ENCODE assay signal across 8 cellular contexts in the genomic region with DNA sequence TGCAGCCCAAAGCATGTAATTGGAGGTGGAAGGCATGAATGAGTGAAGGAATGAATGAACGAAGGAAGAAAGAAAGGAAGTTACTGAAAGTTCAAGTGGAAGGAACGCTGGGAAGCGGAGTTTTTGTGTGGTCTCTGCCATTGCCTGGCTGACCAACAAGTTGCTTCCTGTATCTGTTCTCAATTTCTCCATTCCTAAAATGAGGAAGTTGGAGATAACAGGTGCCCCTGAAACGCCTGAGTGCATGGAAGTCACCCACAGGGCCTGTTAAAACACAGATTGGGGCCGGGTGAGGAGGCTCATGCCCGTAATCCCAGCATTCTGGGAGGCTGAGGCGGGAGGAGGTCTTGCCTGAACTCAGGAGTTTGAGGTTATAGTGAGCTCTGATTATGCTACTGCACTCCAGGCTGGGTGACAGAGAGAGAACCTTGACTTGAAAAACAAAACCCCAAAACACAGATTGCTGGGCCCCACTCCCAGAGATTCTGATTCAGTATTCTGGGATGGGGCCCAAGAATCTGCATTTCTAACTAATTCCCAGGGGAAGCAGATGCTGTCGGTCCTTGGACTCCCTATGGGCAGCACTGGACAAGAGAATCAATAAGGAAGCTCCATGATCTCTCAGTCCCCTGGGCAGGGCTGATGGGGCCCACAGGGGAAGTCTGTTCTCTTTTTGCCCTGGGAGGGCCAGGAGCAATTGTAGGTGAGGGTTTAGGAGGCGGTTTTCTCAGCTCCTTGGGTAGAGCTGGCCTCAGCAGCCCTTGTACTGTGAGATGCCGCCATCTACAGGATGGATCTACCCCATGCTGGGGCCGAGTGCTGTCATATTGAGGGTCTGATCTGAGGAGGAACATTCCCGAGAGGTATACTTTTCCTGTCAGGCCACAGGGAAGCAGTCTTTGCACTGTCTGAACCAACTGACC. TPM values are rescaled to one million over a fixed set of nuclear protein-coding genes. Genes with fewer than 3 reads are reported as not detected.
DNase-seq lines count a peak whose midpoint lies in the region; ATAC-seq and TF ChIP-seq lines count a peak whose summit lies in the region.

No MANE protein-coding gene starts in this region.

- H3K27ac ChIP-seq in BLaER1 (peak overlapping the region; percentile 60), right cardiac atrium (ENCODE audit: low read length) (no peak overlapping the region), gastrocnemius medialis (no peak overlapping the region)

- H3K4me1 Mint-ChIP-seq in activated naive CD8-positive, alpha-beta T cell treated with anti-CD3 and anti-CD28 coated beads, Interleukin-2, amount 10 ng/mL, durations not matched to agents 7 days and 5 days = peaks cover 26% of the 10 kb centered on the region

- no peaks in the 10 kb centered on the region for H3K36me3 Mint-ChIP-seq in activated naive CD8-positive, alpha-beta T cell treated with anti-CD3 and anti-CD28 coated beads, Interleukin-2, amount 10 ng/mL, durations not matched to agents 7 days and 5 days

- TF ChIP-seq POLR2A in Raji (IDR thresholded peaks at IDR 0.05; ENCODE audit: insufficient read depth, low read depth, low read length) (peak; percentile 33; the same call in 1 of the 2 replicates), gastrocnemius medialis (IDR thresholded peaks at IDR 0.05) (no peak)

- H3K9me3 Mint-ChIP-seq in activated naive CD8-positive, alpha-beta T cell treated with anti-CD3 and anti-CD28 coated beads, Interleukin-2, amount 10 ng/mL, durations not matched to agents 7 days and 5 days = no peaks in the 10 kb centered on the region

- peak overlapping the region; percentile 24; the same call in 1 of the 2 replicates for H3K9ac ChIP-seq in BLaER1

- H3K4me1 ChIP-seq in BLaER1 = peaks cover 99% of the 10 kb centered on the region
- no peaks in the 10 kb centered on the region for H3K4me1 ChIP-seq in right cardiac atrium (ENCODE audit: control insufficient read depth, insufficient read depth, low read length)
- peaks cover 13 to 15% of the 10 kb centered on the region in 2 donors for H3K4me1 ChIP-seq in gastrocnemius medialis

- POLR2A ChIA-PET in activated naive CD8-positive, alpha-beta T cell treated with anti-CD3 and anti-CD28 coated beads, Interleukin-2, amount 10 ng/mL, durations not matched to agents 7 days and 5 days (lab: Charles Lee) = interaction anchor here (1.0 to 2.0 kb wide), 3 partner anchors 47 to 107 kb away, joined by 3 to 18 read pairs (median 3); no protein-coding TSS in a partner anchor

- H3K27me3 Mint-ChIP-seq in activated naive CD8-positive, alpha-beta T cell treated with anti-CD3 and anti-CD28 coated beads, Interleukin-2, amount 10 ng/mL, durations not matched to agents 7 days and 5 days = no peaks in the 10 kb centered on the region

- in situ Hi-C loops in gastrocnemius medialis (cut with MboI; ENCODE audit: low sequenced_read_pairs in 4 of 4) = no loop called here

- no peak overlapping the region for H3K4me3 Mint-ChIP-seq in activated naive CD8-positive, alpha-beta T cell treated with anti-CD3 and anti-CD28 coated beads, Interleukin-2, amount 10 ng/mL, durations not matched to agents 7 days and 5 days

- H3K27me3 ChIP-seq in BLaER1 (no peaks in the 10 kb centered on the region), right cardiac atrium (ENCODE audit: control insufficient read depth, insufficient read depth) (no peaks in the 10 kb centered on the region), gastrocnemius medialis (no peaks in the 10 kb centered on the region)

- H4K20me1 ChIP-seq in BLaER1 = no peaks in the 10 kb centered on the region

- intact Hi-C loops in right cardiac atrium (cut with DNase I) = loop anchor here in 2 of 4 donors (10.0 kb wide), 1 partner anchor 142 kb away; the partner anchor contains the start of gene PITHD1 (in 2 of the 2)
- intact Hi-C loops in gastrocnemius medialis (cut with DNase I; ENCODE audit: low total_unique reads) = loop anchor here (2.0 kb wide), 1 partner anchor 144 kb away; no protein-coding TSS in a partner anchor

- peak overlapping the region; percentile 90 for H3K4me2 ChIP-seq in BLaER1

- 42% methylated on average over 12 of the region's 12 CpGs for WGBS in right cardiac atrium

- TF ChIP-seq CTCF in gastrocnemius medialis (IDR thresholded peaks at IDR 0.05 in 4 of 5, conservative IDR thresholded peaks at IDR 0.05 in 1 of 5) = peak; percentile 18 to 44 (median 28)

- no peak overlapping the region for H3K27ac Mint-ChIP-seq in activated naive CD8-positive, alpha-beta T cell treated with anti-CD3 and anti-CD28 coated beads, Interleukin-2, amount 10 ng/mL, durations not matched to agents 7 days and 5 days

- H3K9me3 ChIP-seq in BLaER1 (no peaks in the 10 kb centered on the region), right cardiac atrium (ENCODE audit: control insufficient read depth, low read length) (no peaks in the 10 kb centered on the region), gastrocnemius medialis (no peaks in the 10 kb centered on the region)

- H3K4me3 ChIP-seq in BLaER1 (no peak overlapping the region), right cardiac atrium (ENCODE audit: low read length) (no peak overlapping the region), gastrocnemius medialis (no peak overlapping the region)

- DNase-seq in HuH-7.5 (ENCODE audit: low spot score) (peak; percentile 75), right cardiac atrium (peak; percentile 57 to 79 (median 72)), gastrocnemius medialis (peak; percentile 14 to 25)
- peak; percentile 65 for DNase-seq in activated naive CD8-positive, alpha-beta T cell treated with anti-CD3 and anti-CD28 coated beads, Interleukin-2, amount 10 ng/mL, durations not matched to agents 7 days and 5 days

- ATAC-seq in GM19025 (IDR thresholded peaks at IDR 0.05; ENCODE audit: low read depth, unreplicated experiment) (peak; percentile 58), right cardiac atrium (peak; percentile 82 to 86), gastrocnemius medialis (peak; percentile 50 to 63), GM18517 (IDR thresholded peaks at IDR 0.05; ENCODE audit: unreplicated experiment) (no peak)
- peak; percentile 95 for ATAC-seq in activated naive CD8-positive, alpha-beta T cell treated with anti-CD3 and anti-CD28 coated beads, Interleukin-2, amount 10 ng/mL, durations not matched to agents 7 days and 5 days (ENCODE audit: low read depth)

- H3K36me3 ChIP-seq in BLaER1 (no peaks in the 10 kb centered on the region), gastrocnemius medialis (no peaks in the 10 kb centered on the region)

RNA-seq across cellular contexts. Expression of gene CNR2, which starts 3.3 kb away (rescaled TPM):
- 1 to 10 TPM; 2.0 TPM for total RNA-seq in activated naive CD8-positive, alpha-beta T cell treated with anti-CD3 and anti-CD28 coated beads, Interleukin-2, amount 10 ng/mL, durations not matched to agents 7 days and 5 days
- total RNA-seq in right cardiac atrium (not detected), gastrocnemius medialis (not detected)
- not detected for polyA plus RNA-seq in right cardiac atrium

RNA-seq across cellular contexts. Expression of gene PNRC2, which starts 43.2 kb away (rescaled TPM):
- 100 to 1,000 TPM; 188 to 200 TPM for total RNA-seq in activated naive CD8-positive, alpha-beta T cell treated with anti-CD3 and anti-CD28 coated beads, Interleukin-2, amount 10 ng/mL, durations not matched to agents 7 days and 5 days
- total RNA-seq in right cardiac atrium = 100 to 1,000 TPM in 1 of 4 donors, 10 to 100 TPM in 3; 74.6 to 104 (median 87.6) TPM
- polyA plus RNA-seq in right cardiac atrium = 82.2 TPM
- total RNA-seq in gastrocnemius medialis = 10 to 100 TPM; 26.5 to 54.2 (median 39.4) TPM

RNA-seq across cellular contexts. Expression of gene FUCA1, which starts 48.4 kb away (rescaled TPM):
- total RNA-seq in activated naive CD8-positive, alpha-beta T cell treated with anti-CD3 and anti-CD28 coated beads, Interleukin-2, amount 10 ng/mL, durations not matched to agents 7 days and 5 days = 10 to 100 TPM; 17.2 to 19.6 TPM
- total RNA-seq in right cardiac atrium = 10 to 100 TPM; 16.8 to 22.1 (median 19.4) TPM
- 15.5 TPM for polyA plus RNA-seq in right cardiac atrium
- 10 to 100 TPM in 3 of 4 donors, 1 to 10 TPM in 1; 8.1 to 15.4 (median 12.4) TPM for total RNA-seq in gastrocnemius medialis

Comparison
In these comparisons a context has a peak if more than half of its experiments do, and no peak if none do; other contexts are left out.
1. DNase-seq: peak in every context shown above with its lines; median percentile 75 in HuH-7.5; 72 in right cardiac atrium; 65 in activated naive CD8-positive, alpha-beta T cell treated with anti-CD3 and anti-CD28 coated beads, Interleukin-2, amount 10 ng/mL, durations not matched to agents 7 days and 5 days; 20 in gastrocnemius medialis.